Comparison of ENCODE assay signal across 21 cellular contexts in genomic region chr7:34850681-34851080, GRCh38.
"Had no signal": no experiment of that assay in that cellular context is flagged by ENCODE, and none has a peak within 500 bp of the region (broad histone marks: within the 10 kb centered on the region; RNA-seq: fewer than 3 reads in every experiment).

No MANE protein-coding gene starts in this region.

- H3K9me3 Mint-ChIP-seq: memory B cell; neural progenitor cell; stimulated activated memory B cell treated with anti-CD40 and anti-IgM and Interleukin-4, amounts not matched to agents 10 μg/mL and 1 μg/mL and 100 μg/mL, for 72 hours; stimulated activated naive CD8-positive, alpha-beta T cell treated with anti-CD3 and anti-CD28 coated beads, Interleukin-15, Interleukin-2, amounts not matched to agents 100 ng/mL and 50 ng/mL, for 24 hours had no signal

- H3K4me3 Mint-ChIP-seq: dendritic cell treated with granulocyte-macrophage colony-stimulating factor and Interleukin-4, amounts not matched to agents 40 ng/mL and 50 ng/mL, for 4 days; memory B cell; natural killer cell treated with Interleukin-12 subunit alpha and Interleukin-12 subunit beta and Interleukin-15 and Interleukin-18, amount 100 ng/mL, for 72 hours; neural progenitor cell; stimulated activated memory B cell treated with anti-CD40 and anti-IgM and Interleukin-4, amounts not matched to agents 10 μg/mL and 1 μg/mL and 100 μg/mL, for 72 hours; stimulated activated naive CD8-positive, alpha-beta T cell treated with anti-CD3 and anti-CD28 coated beads, Interleukin-15, Interleukin-2, amounts not matched to agents 100 ng/mL and 50 ng/mL, for 24 hours had no signal

- H3K4me1 Mint-ChIP-seq: memory B cell; stimulated activated memory B cell treated with anti-CD40 and anti-IgM and Interleukin-4, amounts not matched to agents 10 μg/mL and 1 μg/mL and 100 μg/mL, for 72 hours had no signal

- ATAC-seq: heart right ventricle; natural killer cell treated with Interleukin-12 subunit alpha and Interleukin-12 subunit beta and Interleukin-15 and Interleukin-18, amount 100 ng/mL, for 72 hours; pancreas; right lobe of liver; stimulated activated memory B cell treated with anti-CD40 and anti-IgM and Interleukin-4, amounts not matched to agents 10 μg/mL and 1 μg/mL and 100 μg/mL, for 72 hours; upper lobe of right lung had no signal

- H3K27ac Mint-ChIP-seq: dendritic cell treated with granulocyte-macrophage colony-stimulating factor and Interleukin-4, amounts not matched to agents 40 ng/mL and 50 ng/mL, for 4 days; memory B cell; natural killer cell treated with Interleukin-12 subunit alpha and Interleukin-12 subunit beta and Interleukin-15 and Interleukin-18, amount 100 ng/mL, for 72 hours; neural progenitor cell; stimulated activated memory B cell treated with anti-CD40 and anti-IgM and Interleukin-4, amounts not matched to agents 10 μg/mL and 1 μg/mL and 100 μg/mL, for 72 hours; stimulated activated naive CD8-positive, alpha-beta T cell treated with anti-CD3 and anti-CD28 coated beads, Interleukin-15, Interleukin-2, amounts not matched to agents 100 ng/mL and 50 ng/mL, for 24 hours had no signal

- H3K4me2 ChIP-seq: neural progenitor cell had no signal

- H3K4me1 ChIP-seq: pancreas, prostate gland, right lobe of liver, testis, tibial nerve, upper lobe of right lung, vagina had no signal

- H3K27me3 Mint-ChIP-seq: dendritic cell treated with granulocyte-macrophage colony-stimulating factor and Interleukin-4, amounts not matched to agents 40 ng/mL and 50 ng/mL, for 4 days had no signal

- DNase-seq: erythroblast; foreskin melanocyte; heart right ventricle; hypothalamus; kidney glomerular epithelial cell; midbrain; occipital lobe; pancreas; right lobe of liver; stimulated activated CD4-positive, alpha-beta T cell treated with anti-CD3 and anti-CD28 coated beads, Interleukin-4, amount 100 ng/mL, for 24 hours; testis; upper lobe of right lung had no signal

- H3K36me3 Mint-ChIP-seq: memory B cell; natural killer cell treated with Interleukin-12 subunit alpha and Interleukin-12 subunit beta and Interleukin-15 and Interleukin-18, amount 100 ng/mL, for 72 hours; neural progenitor cell; stimulated activated memory B cell treated with anti-CD40 and anti-IgM and Interleukin-4, amounts not matched to agents 10 μg/mL and 1 μg/mL and 100 μg/mL, for 72 hours had no signal

- H3K9ac ChIP-seq: neural progenitor cell had no signal

- H3K27ac ChIP-seq: heart right ventricle, neural progenitor cell, pancreas, prostate gland, right lobe of liver, testis, tibial nerve, upper lobe of right lung, vagina had no signal

- H3K4me3 ChIP-seq: heart right ventricle, neural progenitor cell, pancreas, prostate gland, right lobe of liver, testis, tibial nerve, upper lobe of right lung, vagina had no signal

- H3K27me3 ChIP-seq: neural progenitor cell, pancreas, right lobe of liver, testis, tibial nerve, upper lobe of right lung, vagina had no signal

- H3K9me3 ChIP-seq: pancreas, prostate gland, right lobe of liver, testis, upper lobe of right lung, vagina had no signal

- H2AFZ ChIP-seq: neural progenitor cell had no signal

- H3K36me3 ChIP-seq: heart right ventricle, neural progenitor cell, pancreas, prostate gland, right lobe of liver, tibial nerve, upper lobe of right lung, vagina had no signal
